In genomic region chr15:74788042-74788715, GRCh38 we compare ENCODE assay signal across 9 cellular contexts. TPM values are rescaled to one million over a fixed set of nuclear protein-coding genes. Genes with fewer than 3 reads are reported as not detected.
DNase-seq lines count a peak whose midpoint lies in the region; ATAC-seq and TF ChIP-seq lines count a peak whose summit lies in the region.
"Had no signal": no experiment of that assay in that cellular context is flagged by ENCODE, and none has a peak within 500 bp of the region (broad histone marks: within the 10 kb centered on the region; RNA-seq: fewer than 3 reads in every experiment).

No MANE protein-coding gene starts in this region.

- CTCF ChIA-PET in A673 (lab: Charles Lee) = interaction anchor here (0.6 to 1.5 kb wide), 6 partner anchors 10 to 898 kb away, joined by 3 to 10 read pairs (median 4); no protein-coding TSS in a partner anchor

- peak overlapping the region; percentile 44 for H3K27ac ChIP-seq in A673 (ENCODE audit: low read depth, low read length, poor library complexity, severe bottlenecking)
- peak overlapping the region; percentile 79 to 86 for H3K27ac ChIP-seq in mucosa of rectum (ENCODE audit: low read depth in 2 of 2, low read length in 2 of 2)

- H3K27ac Mint-ChIP-seq in activated T-helper 2 cell treated with anti-CD3 and anti-CD28 coated beads, Interferon-gamma antibody, Interleukin-2, Interleukin-4, amounts not matched to agents 10 μg/mL and 5 μg/mL and 100 μg/mL, durations not matched to agents 14 hours and 24 hours and 36 hours = peak overlapping the region; percentile 97

- peaks cover 71% of the 10 kb centered on the region for H3K36me3 Mint-ChIP-seq in activated T-helper 2 cell treated with anti-CD3 and anti-CD28 coated beads, Interferon-gamma antibody, Interleukin-2, Interleukin-4, amounts not matched to agents 10 μg/mL and 5 μg/mL and 100 μg/mL, durations not matched to agents 14 hours and 24 hours and 36 hours (ENCODE audit: low read depth)

- H3K36me3 ChIP-seq in A673 (ENCODE audit: insufficient read depth, low read length, poor library complexity, severe bottlenecking) = peaks cover 8% of the 10 kb centered on the region
- H3K36me3 ChIP-seq in mucosa of rectum (ENCODE audit: control insufficient read depth in 2 of 2, insufficient read depth in 2 of 2, low read length in 2 of 2) = peaks cover 7 to 14% of the 10 kb centered on the region in 2 donors

- no peak for TF ChIP-seq CTCF in A673 (conservative IDR thresholded peaks at IDR 0.05; ENCODE audit: low read depth, low read length)

- no peaks in the 10 kb centered on the region for H3K9me3 Mint-ChIP-seq in activated T-helper 2 cell treated with anti-CD3 and anti-CD28 coated beads, Interferon-gamma antibody, Interleukin-2, Interleukin-4, amounts not matched to agents 10 μg/mL and 5 μg/mL and 100 μg/mL, durations not matched to agents 14 hours and 24 hours and 36 hours

- peak overlapping the region; percentile 92 for H3K4me3 Mint-ChIP-seq in activated T-helper 2 cell treated with anti-CD3 and anti-CD28 coated beads, Interferon-gamma antibody, Interleukin-2, Interleukin-4, amounts not matched to agents 10 μg/mL and 5 μg/mL and 100 μg/mL, durations not matched to agents 14 hours and 24 hours and 36 hours (ENCODE audit: low read depth)

- no peaks in the 10 kb centered on the region for H3K27me3 ChIP-seq in A673 (replicated peaks; ENCODE audit: insufficient read depth, low read depth, low read length, poor library complexity)
- no peaks in the 10 kb centered on the region for H3K27me3 ChIP-seq in mucosa of rectum (ENCODE audit: control insufficient read depth in 2 of 2, insufficient read depth in 2 of 2, low read length in 2 of 2)
- H3K27me3 ChIP-seq: MG63 had no signal

- no TSS peak for BruUV-seq in A673 (replicated peaks; lab: Mats Ljungman, UMichigan)

- H3K4me1 ChIP-seq in A673 (ENCODE audit: insufficient read depth, low read length, poor library complexity, severe bottlenecking) (peaks cover 66% of the 10 kb centered on the region), mucosa of rectum (ENCODE audit: control insufficient read depth in 2 of 2, insufficient read depth in 2 of 2, low read length in 2 of 2) (peaks cover 82 to 84% of the 10 kb centered on the region in 2 donors)

- no peaks in the 10 kb centered on the region for H3K9me3 ChIP-seq in A673 (ENCODE audit: low read depth, low read length, poor library complexity, severe bottlenecking)
- no peaks in the 10 kb centered on the region for H3K9me3 ChIP-seq in mucosa of rectum (ENCODE audit: control insufficient read depth in 2 of 2, low read length in 2 of 2)
- H3K9me3 ChIP-seq: MG63 had no signal

- H3K27me3 Mint-ChIP-seq in activated T-helper 2 cell treated with anti-CD3 and anti-CD28 coated beads, Interferon-gamma antibody, Interleukin-2, Interleukin-4, amounts not matched to agents 10 μg/mL and 5 μg/mL and 100 μg/mL, durations not matched to agents 14 hours and 24 hours and 36 hours (ENCODE audit: low read depth) = no peaks in the 10 kb centered on the region

- H3K9ac ChIP-seq in mucosa of rectum (ENCODE audit: low read depth in 1 of 2, low read length in 2 of 2) = peak overlapping the region; percentile 63 to 76

- peaks cover 71% of the 10 kb centered on the region for H3K4me1 Mint-ChIP-seq in activated T-helper 2 cell treated with anti-CD3 and anti-CD28 coated beads, Interferon-gamma antibody, Interleukin-2, Interleukin-4, amounts not matched to agents 10 μg/mL and 5 μg/mL and 100 μg/mL, durations not matched to agents 14 hours and 24 hours and 36 hours (ENCODE audit: low read depth)

- no peak for DNase-seq in A673 (ENCODE audit: low spot score)
- no peak for DNase-seq in activated T-helper 2 cell treated with anti-CD3 and anti-CD28 coated beads, Interferon-gamma antibody, Interleukin-2, Interleukin-4, amounts not matched to agents 10 μg/mL and 5 μg/mL and 100 μg/mL, durations not matched to agents 14 hours and 24 hours and 36 hours (ENCODE audit: low spot score)
- no peak for DNase-seq in posterior cingulate gyrus
- DNase-seq in NCI-H146 (lab: John Stamatoyannopoulos, UW) = no peak

- POLR2A ChIA-PET in A673 (lab: Charles Lee; ENCODE audit: low non-redundant PET) = interaction anchor here (0.6 kb wide), 2 partner anchors 51 to 1055 kb away, joined by 3 read pairs; no protein-coding TSS in a partner anchor

- H3K4me3 ChIP-seq in A673 (ENCODE audit: low read depth, low read length, poor library complexity, severe bottlenecking) (no peak overlapping the region), mucosa of rectum (ENCODE audit: low read length in 2 of 2) (peak overlapping the region; percentile 28 to 60)
- H3K4me3 ChIP-seq: MG63 had no signal

- ATAC-seq in GM21528 (IDR thresholded peaks at IDR 0.05; ENCODE audit: low FRiP score, unreplicated experiment) (peak; percentile 0), HG03520 (IDR thresholded peaks at IDR 0.05; ENCODE audit: unreplicated experiment) (no peak), HG03442 (IDR thresholded peaks at IDR 0.05; ENCODE audit: unreplicated experiment) (no peak)

- intact Hi-C loops in A673 (cut with micrococcal nuclease; ENCODE audit: unreplicated experiment) (no loop called here), posterior cingulate gyrus (cut with DNase I) (no loop called here)
- intact Hi-C loops in activated T-helper 2 cell treated with anti-CD3 and anti-CD28 coated beads, Interferon-gamma antibody, Interleukin-2, Interleukin-4, amounts not matched to agents 10 μg/mL and 5 μg/mL and 100 μg/mL, durations not matched to agents 14 hours and 24 hours and 36 hours (cut with micrococcal nuclease) = loop anchor here (1.0 to 10.0 kb wide), 8 partner anchors 8 to 837 kb away; partner anchors contain the start of genes ARID3B, COX5A, PML and RPP25

RNA-seq across cellular contexts. Expression of gene CSK, which starts 6.3 kb away (rescaled TPM):
- 90.8 and 103 TPM in 2 replicates for total RNA-seq in A673 (2021)
- 261 and 266 TPM in 2 replicates for total RNA-seq in activated T-helper 2 cell treated with anti-CD3 and anti-CD28 coated beads, Interferon-gamma antibody, Interleukin-2, Interleukin-4, amounts not matched to agents 10 μg/mL and 5 μg/mL and 100 μg/mL, durations not matched to agents 14 hours and 24 hours and 36 hours

RNA-seq across cellular contexts. Expression of gene LMAN1L, which starts 24.5 kb away (rescaled TPM):
- 0.80 TPM in 1 of 2 replicates, not detected in the other for total RNA-seq in A673 (2021)
- total RNA-seq in activated T-helper 2 cell treated with anti-CD3 and anti-CD28 coated beads, Interferon-gamma antibody, Interleukin-2, Interleukin-4, amounts not matched to agents 10 μg/mL and 5 μg/mL and 100 μg/mL, durations not matched to agents 14 hours and 24 hours and 36 hours = 0.32 TPM in 1 of 2 replicates, not detected in the other

RNA-seq across cellular contexts. Expression of gene CPLX3, which starts 38.2 kb away (rescaled TPM):
- 0.17 and 0.28 TPM in 2 replicates for total RNA-seq in A673 (2021)
- 0.16 TPM in 1 of 2 replicates, not detected in the other for total RNA-seq in activated T-helper 2 cell treated with anti-CD3 and anti-CD28 coated beads, Interferon-gamma antibody, Interleukin-2, Interleukin-4, amounts not matched to agents 10 μg/mL and 5 μg/mL and 100 μg/mL, durations not matched to agents 14 hours and 24 hours and 36 hours

RNA-seq across cellular contexts. Expression of gene CYP1A2, which starts 39.5 kb away (rescaled TPM):
- total RNA-seq in A673 (2021) = not detected in 2 replicates
- not detected in 2 replicates for total RNA-seq in activated T-helper 2 cell treated with anti-CD3 and anti-CD28 coated beads, Interferon-gamma antibody, Interleukin-2, Interleukin-4, amounts not matched to agents 10 μg/mL and 5 μg/mL and 100 μg/mL, durations not matched to agents 14 hours and 24 hours and 36 hours

RNA-seq across cellular contexts. Expression of gene ULK3, which starts 54.8 kb away (rescaled TPM):
- 53.3 and 58.3 TPM in 2 replicates for total RNA-seq in A673 (2021)
- 45.5 and 47.7 TPM in 2 replicates for total RNA-seq in activated T-helper 2 cell treated with anti-CD3 and anti-CD28 coated beads, Interferon-gamma antibody, Interleukin-2, Interleukin-4, amounts not matched to agents 10 μg/mL and 5 μg/mL and 100 μg/mL, durations not matched to agents 14 hours and 24 hours and 36 hours
